12 cellular contexts compared by ENCODE assay signal in genomic region chr16:88639231-88640038, GRCh38. TPM values are rescaled to one million over a fixed set of nuclear protein-coding genes. Genes with fewer than 3 reads are reported as not detected.
DNase-seq lines count a peak whose midpoint lies in the region; ATAC-seq, FAIRE-seq and TF ChIP-seq lines count a peak whose summit lies in the region.
"Had no signal": no experiment of that assay in that cellular context is flagged by ENCODE, and none has a peak within 500 bp of the region (broad histone marks: within the 10 kb centered on the region; RNA-seq: fewer than 3 reads in every experiment).

No MANE protein-coding gene starts in this region.

- H3K4me2 ChIP-seq in BLaER1 treated with 17β-estradiol and CSF1 and Interleukin-3, amounts not matched to agents 10 nM and 100 nM: peak overlapping the region; percentile 3 to 96 (median 73); a peak in 17 of 22 replicates

- in situ Hi-C loops in GM13976 (cut with MboI; ENCODE audit: low sequenced_read_pairs, unreplicated experiment): no loop called here

- H3K4me1 ChIP-seq in BLaER1 treated with 17β-estradiol and CSF1 and Interleukin-3, amounts not matched to agents 10 nM and 100 nM: peaks cover 62 to 94% (median 91%) of the 10 kb centered on the region in 10 experiments
- H3K4me1 ChIP-seq in lower lobe of right lung: peaks cover 27% of the 10 kb centered on the region
- H3K4me1 ChIP-seq: right lobe of liver had no signal

- H3K4me3 ChIP-seq in BLaER1 treated with 17β-estradiol and CSF1 and Interleukin-3, amounts not matched to agents 10 nM and 100 nM: peak overlapping the region in 1 of 10 experiments; percentile 11; a peak in 1 of 20 replicates
- no peak overlapping the region for H3K4me3 ChIP-seq in lower lobe of right lung
- H3K4me3 ChIP-seq: cardiac muscle cell, right lobe of liver had no signal

- no peak overlapping the region for H3K27ac ChIP-seq in BLaER1 treated with 17β-estradiol and CSF1 and Interleukin-3, amounts not matched to agents 10 nM and 100 nM
- no peak overlapping the region for H3K27ac ChIP-seq in lower lobe of right lung
- H3K27ac ChIP-seq: cardiac muscle cell, right lobe of liver had no signal

- peaks cover 49 to 82% (median 75%) of the 10 kb centered on the region in 11 experiments for H3K27me3 ChIP-seq in BLaER1 treated with 17β-estradiol and CSF1 and Interleukin-3, amounts not matched to agents 10 nM and 100 nM
- peaks cover 48% of the 10 kb centered on the region for H3K27me3 ChIP-seq in lower lobe of right lung (ENCODE audit: low read depth)
- H3K27me3 ChIP-seq: right lobe of liver had no signal

- DNase-seq in GM13976 (ENCODE audit: low spot score): peak; percentile 60
- peak; percentile 89 for DNase-seq in WTC11 (ENCODE audit: low spot score)
- peak; percentile 83 for DNase-seq in lower lobe of right lung
- DNase-seq in HK-2 (ENCODE audit: unreplicated experiment): no peak
- DNase-seq in urothelium cell line (ENCODE audit: low spot score): no peak
- DNase-seq in central memory CD4-positive, alpha-beta T cell: no peak
- DNase-seq: mesenchymal stem cell, right lobe of liver had no signal

- peaks cover 18 to 25% (median 23%) of the 10 kb centered on the region in 11 experiments; a peak in 21 of 22 replicates for H3K36me3 ChIP-seq in BLaER1 treated with 17β-estradiol and CSF1 and Interleukin-3, amounts not matched to agents 10 nM and 100 nM
- H3K36me3 ChIP-seq in lower lobe of right lung: peaks cover 12% of the 10 kb centered on the region
- H3K36me3 ChIP-seq: cardiac muscle cell, right lobe of liver had no signal

- no peaks in the 10 kb centered on the region for H3K9me3 Mint-ChIP-seq in WTC11
- H3K9me3 Mint-ChIP-seq: activated T-helper 1 cell treated with anti-CD3 and anti-CD28 coated beads, Interleukin-12 subunit alpha, Interleukin-12 subunit beta, Interleukin-2, Interleukin-4 antibody, amounts not matched to agents 30 ng/mL and 10 ng/mL and 1 ng/mL, durations not matched to agents 14 hours and 24 hours and 36 hours had no signal

- peak overlapping the region; percentile 33; the same call in 1 of the 2 replicates for H3K4me3 Mint-ChIP-seq in WTC11
- H3K4me3 Mint-ChIP-seq: activated T-helper 1 cell treated with anti-CD3 and anti-CD28 coated beads, Interleukin-12 subunit alpha, Interleukin-12 subunit beta, Interleukin-2, Interleukin-4 antibody, amounts not matched to agents 30 ng/mL and 10 ng/mL and 1 ng/mL, durations not matched to agents 14 hours and 24 hours and 36 hours had no signal

- no peak overlapping the region for H3K27ac Mint-ChIP-seq in WTC11
- H3K27ac Mint-ChIP-seq: activated T-helper 1 cell treated with anti-CD3 and anti-CD28 coated beads, Interleukin-12 subunit alpha, Interleukin-12 subunit beta, Interleukin-2, Interleukin-4 antibody, amounts not matched to agents 30 ng/mL and 10 ng/mL and 1 ng/mL, durations not matched to agents 14 hours and 24 hours and 36 hours had no signal

- TF ChIP-seq CTCF in GM13976 (IDR thresholded peaks at IDR 0.05; ENCODE audit: borderline replicate concordance, control extremely low read depth, extremely low read depth, insufficient read depth, missing control alignments) (no peak), WTC11 (IDR thresholded peaks at IDR 0.05) (no peak), lower lobe of right lung (IDR thresholded peaks at IDR 0.05) (no peak)

- ATAC-seq in WTC11 (peak; percentile 61), lower lobe of right lung (peak; percentile 42 to 50), HG03139 (IDR thresholded peaks at IDR 0.05; ENCODE audit: unreplicated experiment) (no peak)

- FAIRE-seq in urothelium cell line (lab: Jason Lieb, UNC): no peak

- intact Hi-C loops in lower lobe of right lung (cut with DNase I): no loop called here

- H3K27me3 Mint-ChIP-seq in WTC11 (ENCODE audit: low read depth): peaks cover 22% of the 10 kb centered on the region

- H4K20me1 ChIP-seq in BLaER1 treated with 17β-estradiol and CSF1 and Interleukin-3, amounts not matched to agents 10 nM and 100 nM: peaks cover 57 to 91% (median 78%) of the 10 kb centered on the region in 11 experiments

- no peaks in the 10 kb centered on the region; a peak in 1 of 22 replicates for H3K9me3 ChIP-seq in BLaER1 treated with 17β-estradiol and CSF1 and Interleukin-3, amounts not matched to agents 10 nM and 100 nM (replicated peaks in 1 of 11)
- H3K9me3 ChIP-seq in lower lobe of right lung: no peaks in the 10 kb centered on the region
- H3K9me3 ChIP-seq: right lobe of liver had no signal

- H3K4me1 Mint-ChIP-seq in WTC11: peaks cover 38% of the 10 kb centered on the region

- no peak overlapping the region for H3K9ac ChIP-seq in BLaER1 treated with 17β-estradiol and CSF1 and Interleukin-3, amounts not matched to agents 10 nM and 100 nM

- POLR2A ChIA-PET in WTC11 (lab: Charles Lee): interaction anchor here (0.6 to 1.2 kb wide), 2 partner anchors 10 to 24 kb away, joined by 4 to 6 read pairs; partner anchors contain the start of gene MVD

- H3K36me3 Mint-ChIP-seq in WTC11: no peaks in the 10 kb centered on the region

- CTCF ChIA-PET in WTC11 (lab: Charles Lee): interaction anchor here (0.6 to 5.0 kb wide), 10 partner anchors 10 to 104 kb away, joined by 3 to 34 read pairs (median 8); partner anchors contain the start of gene SNAI3

TF ChIP-seq in WTC11, 78 proteins besides CTCF, POLR2A, EP300 and RAD21:
- TF ChIP-seq ZBTB21 (CRISPR knock-in tag; IDR thresholded peaks at IDR 0.05; ENCODE audit: borderline replicate concordance): peak; percentile 20; the same call in 1 of the 2 replicates
- TF ChIP-seq FOXP1 (CRISPR knock-in tag; IDR thresholded peaks at IDR 0.05; ENCODE audit: borderline replicate concordance): peak; percentile 16; the same call in 1 of the 2 replicates
- 0 out of 2 replicates have a peak, but pooled peaks have one; percentile 61 for TF ChIP-seq ETV6 (CRISPR knock-in tag; IDR thresholded peaks at IDR 0.05)
- peak; percentile 53 for TF ChIP-seq MAX (CRISPR knock-in tag; IDR thresholded peaks at IDR 0.05)
- TF ChIP-seq ZNF138 (CRISPR knock-in tag; conservative IDR thresholded peaks at IDR 0.05): 0 out of 2 replicates have a peak, but pooled peaks have one; percentile 74
- no peak for TF ChIP-seq HMGA2 (CRISPR knock-in tag; IDR thresholded peaks at IDR 0.05)
- TF ChIP-seq SP1 (CRISPR knock-in tag; conservative IDR thresholded peaks at IDR 0.05): peak; percentile 70
- 0 out of 2 replicates have a peak, but pooled peaks have one; percentile 20 for TF ChIP-seq NFATC4 (CRISPR knock-in tag; IDR thresholded peaks at IDR 0.05)
- TF ChIP-seq, protein P1, sequence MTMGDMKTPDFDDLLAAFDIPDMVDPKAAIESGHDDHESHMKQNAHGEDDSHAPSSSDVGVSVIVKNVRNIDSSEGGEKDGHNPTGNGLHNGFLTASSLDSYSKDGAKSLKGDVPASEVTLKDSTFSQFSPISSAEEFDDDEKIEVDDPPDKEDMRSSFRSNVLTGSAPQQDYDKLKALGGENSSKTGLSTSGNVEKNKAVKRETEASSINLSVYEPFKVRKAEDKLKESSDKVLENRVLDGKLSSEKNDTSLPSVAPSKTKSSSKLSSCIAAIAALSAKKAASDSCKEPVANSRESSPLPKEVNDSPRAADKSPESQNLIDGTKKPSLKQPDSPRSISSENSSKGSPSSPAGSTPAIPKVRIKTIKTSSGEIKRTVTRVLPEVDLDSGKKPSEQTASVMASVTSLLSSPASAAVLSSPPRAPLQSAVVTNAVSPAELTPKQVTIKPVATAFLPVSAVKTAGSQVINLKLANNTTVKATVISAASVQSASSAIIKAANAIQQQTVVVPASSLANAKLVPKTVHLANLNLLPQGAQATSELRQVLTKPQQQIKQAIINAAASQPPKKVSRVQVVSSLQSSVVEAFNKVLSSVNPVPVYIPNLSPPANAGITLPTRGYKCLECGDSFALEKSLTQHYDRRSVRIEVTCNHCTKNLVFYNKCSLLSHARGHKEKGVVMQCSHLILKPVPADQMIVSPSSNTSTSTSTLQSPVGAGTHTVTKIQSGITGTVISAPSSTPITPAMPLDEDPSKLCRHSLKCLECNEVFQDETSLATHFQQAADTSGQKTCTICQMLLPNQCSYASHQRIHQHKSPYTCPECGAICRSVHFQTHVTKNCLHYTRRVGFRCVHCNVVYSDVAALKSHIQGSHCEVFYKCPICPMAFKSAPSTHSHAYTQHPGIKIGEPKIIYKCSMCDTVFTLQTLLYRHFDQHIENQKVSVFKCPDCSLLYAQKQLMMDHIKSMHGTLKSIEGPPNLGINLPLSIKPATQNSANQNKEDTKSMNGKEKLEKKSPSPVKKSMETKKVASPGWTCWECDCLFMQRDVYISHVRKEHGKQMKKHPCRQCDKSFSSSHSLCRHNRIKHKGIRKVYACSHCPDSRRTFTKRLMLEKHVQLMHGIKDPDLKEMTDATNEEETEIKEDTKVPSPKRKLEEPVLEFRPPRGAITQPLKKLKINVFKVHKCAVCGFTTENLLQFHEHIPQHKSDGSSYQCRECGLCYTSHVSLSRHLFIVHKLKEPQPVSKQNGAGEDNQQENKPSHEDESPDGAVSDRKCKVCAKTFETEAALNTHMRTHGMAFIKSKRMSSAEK (CRISPR knock-in tag; IDR thresholded peaks at IDR 0.05; ENCODE audit: borderline replicate concordance): no peak
- no peak for TF ChIP-seq SMAD3 (CRISPR knock-in tag; IDR thresholded peaks at IDR 0.05; ENCODE audit: borderline replicate concordance)
- TF ChIP-seq, protein P2, sequence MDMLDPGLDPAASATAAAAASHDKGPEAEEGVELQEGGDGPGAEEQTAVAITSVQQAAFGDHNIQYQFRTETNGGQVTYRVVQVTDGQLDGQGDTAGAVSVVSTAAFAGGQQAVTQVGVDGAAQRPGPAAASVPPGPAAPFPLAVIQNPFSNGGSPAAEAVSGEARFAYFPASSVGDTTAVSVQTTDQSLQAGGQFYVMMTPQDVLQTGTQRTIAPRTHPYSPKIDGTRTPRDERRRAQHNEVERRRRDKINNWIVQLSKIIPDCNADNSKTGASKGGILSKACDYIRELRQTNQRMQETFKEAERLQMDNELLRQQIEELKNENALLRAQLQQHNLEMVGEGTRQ (CRISPR knock-in tag; IDR thresholded peaks at IDR 0.05): peak; percentile 48; the same call in 1 of the 2 replicates
- 0 out of 2 replicates have a peak, but pooled peaks have one; percentile 51 for TF ChIP-seq CBFB (CRISPR knock-in tag; IDR thresholded peaks at IDR 0.05; ENCODE audit: low read depth)
TF ChIP-seq in WTC11: peak in this region for 9.

RNA-seq across cellular contexts. Expression of gene IL17C, which starts 1.1 kb away (rescaled TPM):
- 0.80 to 1.9 TPM (median 1.5 TPM) in 3 replicates for total RNA-seq in WTC11 (2021)
- total RNA-seq in lower lobe of right lung: not detected
- total RNA-seq: activated T-helper 1 cell treated with anti-CD3 and anti-CD28 coated beads, Interleukin-12 subunit alpha, Interleukin-12 subunit beta, Interleukin-2, Interleukin-4 antibody, amounts not matched to agents 30 ng/mL and 10 ng/mL and 1 ng/mL, durations not matched to agents 14 hours and 24 hours and 36 hours; cardiac muscle cell; right lobe of liver had no signal

RNA-seq across cellular contexts. Expression of gene CYBA, which starts 11.4 kb away (rescaled TPM):
- 169 to 219 TPM (median 207 TPM) in 3 replicates for total RNA-seq in WTC11 (2021)
- 371 TPM for total RNA-seq in lower lobe of right lung

RNA-seq across cellular contexts. Expression of gene MVD, which starts 23.5 kb away (rescaled TPM):
- total RNA-seq in WTC11 (2021): 96.9 to 113 TPM (median 109 TPM) in 3 replicates
- total RNA-seq in lower lobe of right lung: 71.8 TPM

RNA-seq across cellular contexts. Expression of gene SNAI3, which starts 46.9 kb away (rescaled TPM):
- total RNA-seq in WTC11 (2021) (8.0 to 9.4 TPM (median 9.1 TPM) in 3 replicates), lower lobe of right lung (6.1 TPM)

Comparison
In these comparisons a context has a peak if more than half of its experiments do, and no peak if none do; other contexts are left out.
1. DNase-seq: peak in GM13976 (single experiment), WTC11 (single experiment) and lower lobe of right lung (single experiment); none in HK-2 (single experiment), urothelium cell line (single experiment) and central memory CD4-positive, alpha-beta T cell (single experiment).